Comparison of ENCODE assay signal across 9 cellular contexts in the genomic region with DNA sequence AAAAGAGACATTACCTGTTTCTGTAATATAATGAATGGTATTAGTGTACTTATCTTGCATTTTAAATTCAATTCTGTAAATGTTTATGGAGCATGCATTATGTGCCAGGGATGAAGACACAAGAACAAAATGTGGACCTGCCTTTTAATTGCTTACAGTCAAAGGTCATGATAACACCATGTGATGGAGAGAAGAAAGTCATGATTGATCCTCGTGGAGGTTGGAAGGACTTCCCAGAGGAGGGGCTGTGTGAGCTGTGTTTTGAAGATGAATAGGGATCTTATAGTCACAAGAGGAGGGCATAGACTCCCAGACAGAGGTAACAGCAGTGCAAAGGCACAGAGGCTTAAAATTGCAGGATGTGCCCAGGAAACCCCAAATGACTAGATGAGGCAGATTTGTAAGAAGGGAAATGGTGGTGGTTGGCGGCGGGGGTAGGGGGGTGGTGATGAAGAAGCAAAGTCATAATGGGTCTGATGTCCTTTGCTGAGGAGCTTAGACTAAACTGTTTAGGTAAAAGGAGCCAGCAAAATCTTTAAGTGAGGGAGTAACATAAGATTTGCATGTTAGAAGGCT.
DNase-seq lines count a peak whose midpoint lies in the region; ATAC-seq, FAIRE-seq and TF ChIP-seq lines count a peak whose summit lies in the region.
"Had no signal": no experiment of that assay in that cellular context is flagged by ENCODE, and none has a peak within 500 bp of the region (broad histone marks: within the 10 kb centered on the region; RNA-seq: fewer than 3 reads in every experiment).

No MANE protein-coding gene starts in this region.

- H4K20me1 ChIP-seq in GM23248 (ENCODE audit: insufficient read depth), result no peaks in the 10 kb centered on the region
- no peaks in the 10 kb centered on the region for H4K20me1 ChIP-seq in endothelial cell of umbilical vein (replicated peaks; ENCODE audit: control insufficient read depth, extremely low read depth, insufficient read depth, low read length)

- FAIRE-seq in endothelial cell of umbilical vein (lab: Jason Lieb, UNC), result no peak

- peaks cover 54% of the 10 kb centered on the region for H3F3A ChIP-seq in GM23248 (ENCODE audit: insufficient read depth)

- no peaks in the 10 kb centered on the region for H3K27me3 ChIP-seq in GM23248 (replicated peaks; ENCODE audit: insufficient read depth)
- no peaks in the 10 kb centered on the region for H3K27me3 ChIP-seq in endothelial cell of umbilical vein (ENCODE audit: control insufficient read depth in 2 of 2, insufficient read depth in 2 of 2, low read length in 2 of 2)

- in situ Hi-C loops in GM23248 (cut with MboI), result loop anchor here (25.0 kb wide), 1 partner anchor 289 kb away; the partner anchor contains the start of gene SNAPC1

- H3K9ac ChIP-seq in GM23248, result peak overlapping the region; percentile 70
- H3K9ac ChIP-seq in endothelial cell of umbilical vein (replicated peaks; ENCODE audit: extremely low read depth, insufficient read depth, low read length), result peak overlapping the region; percentile 79

- H3K36me3 ChIP-seq in GM23248 (ENCODE audit: low read depth), result no peaks in the 10 kb centered on the region
- H3K36me3 ChIP-seq in endothelial cell of umbilical vein (ENCODE audit: control insufficient read depth in 2 of 2, extremely low read depth in 1 of 2, insufficient read depth in 2 of 2, low read length in 2 of 2), result no peaks in the 10 kb centered on the region

- dilution Hi-C loops in endothelial cell of umbilical vein (cut with MboI; ENCODE audit: extremely low pct_ligation_motif_present, low sequenced_read_pairs), result loop anchor here (25.0 kb wide), 2 partner anchors 186 to 264 kb away; partner anchors contain the start of gene TMEM30B

- DNase-seq in GM23248 (peak; percentile 24), endothelial cell of umbilical vein (ENCODE audit: low read depth, low spot score) (peak; percentile 37), NCI-H748 (lab: John Stamatoyannopoulos, UW; ENCODE audit: unreplicated experiment) (no peak), DMS79 (lab: John Stamatoyannopoulos, UW) (no peak), NCI-H524 treated with DMSO at 0.1 percent for 48 hours (lab: John Stamatoyannopoulos, UW) (no peak)
- peak; percentile 53 for DNase-seq in activated CD4-positive, alpha-beta T cell treated with anti-CD3 and anti-CD28 coated beads, Interleukin-2, amount 50 U/mL, for 1 hour
- peak; percentile 76 for DNase-seq in stimulated activated CD4-positive, alpha-beta T cell treated with anti-CD3 and anti-CD28 coated beads, Interleukin-4, amount 100 ng/mL, for 24 hours
- DNase-seq: NCI-H2171 had no signal

- H2AFZ ChIP-seq in GM23248, result no peak overlapping the region
- H2AFZ ChIP-seq in endothelial cell of umbilical vein (ENCODE audit: low read depth, low read length), result no peak overlapping the region

- H3K27ac ChIP-seq in GM23248 (peak overlapping the region; percentile 94), endothelial cell of umbilical vein (ENCODE audit: insufficient read depth, low read depth, low read length) (peak overlapping the region; percentile 90)

- no peaks in the 10 kb centered on the region for H3K9me2 ChIP-seq in GM23248 (ENCODE audit: insufficient read depth)

- H3K9me1 ChIP-seq in endothelial cell of umbilical vein (replicated peaks; ENCODE audit: control insufficient read depth, extremely low read depth, insufficient read depth, low read length), result no peaks in the 10 kb centered on the region

- WGBS in GM23248 (ENCODE audit: low coverage in 1 of 2, low lambda C conversion rate in 2 of 2, missing lambda C conversion rate in 2 of 2), 2 experiments, result 87 to 90% methylated on average over 3 of the region's 3 CpGs

- intact Hi-C loops in endothelial cell of umbilical vein (cut with micrococcal nuclease), result loop anchor here (1.0 kb wide), 3 partner anchors 89 to 364 kb away; partner anchors contain the start of gene HIF1A

- ATAC-seq in GM21576 (IDR thresholded peaks at IDR 0.05; ENCODE audit: unreplicated experiment), result no peak

- CTCF ChIA-PET in endothelial cell of umbilical vein (lab: Charles Lee), result interaction anchor here (0.9 to 4.7 kb wide), 3 partner anchors 247 to 654 kb away, joined by 3 to 42 read pairs (median 4); no protein-coding TSS in a partner anchor

- H3K4me3 ChIP-seq in GM23248 (peak overlapping the region; percentile 82), endothelial cell of umbilical vein (replicated peaks in 1 of 3; ENCODE audit: insufficient read depth in 1 of 3, low read depth in 1 of 3, low read length in 3 of 3) (peak overlapping the region in 1 of 3 experiments; percentile 14)

- H3K79me2 ChIP-seq in GM23248 (ENCODE audit: insufficient read depth) (peaks cover 79% of the 10 kb centered on the region), endothelial cell of umbilical vein (ENCODE audit: control insufficient read depth, insufficient read depth, low read length) (peaks cover 16% of the 10 kb centered on the region)

- TF ChIP-seq POLR2A in endothelial cell of umbilical vein (IDR thresholded peaks at IDR 0.05; ENCODE audit: low read depth, low read length), result no peak

- H3K4me2 ChIP-seq in GM23248 (ENCODE audit: unreplicated experiment), result peak overlapping the region; percentile 82
- peak overlapping the region; percentile 85 for H3K4me2 ChIP-seq in endothelial cell of umbilical vein (ENCODE audit: insufficient read depth, low read length)

- H3K9me3 ChIP-seq in GM23248 (ENCODE audit: low read depth) (no peaks in the 10 kb centered on the region), endothelial cell of umbilical vein (replicated peaks; ENCODE audit: control insufficient read depth, insufficient read depth, low read length) (no peaks in the 10 kb centered on the region)

- H3K4me1 ChIP-seq in GM23248 (ENCODE audit: insufficient read depth) (peaks cover 68% of the 10 kb centered on the region), endothelial cell of umbilical vein (ENCODE audit: control insufficient read depth, extremely low read depth, insufficient read depth, low read length) (peaks cover 70% of the 10 kb centered on the region)

- no TSS peak for BruUV-seq in endothelial cell of umbilical vein (replicated peaks; lab: Mats Ljungman, UMichigan)

- POLR2A ChIA-PET in endothelial cell of umbilical vein (lab: Charles Lee), result no interaction called here

- TF ChIP-seq CTCF in endothelial cell of umbilical vein (IDR thresholded peaks at IDR 0.05; ENCODE audit: extremely low read depth in 1 of 2, insufficient read depth in 1 of 2, low read depth in 1 of 2, low read length in 2 of 2), result no peak

TF ChIP-seq in endothelial cell of umbilical vein, 7 proteins besides CTCF, POLR2A, EP300 and RAD21:
- TF ChIP-seq GATA2 (IDR thresholded peaks at IDR 0.05; ENCODE audit: insufficient read depth, insufficient read length, low read depth, low read length) (no peak), MYC (IDR thresholded peaks at IDR 0.05; ENCODE audit: low read depth, low read length) (no peak), FOS (IDR thresholded peaks at IDR 0.05; ENCODE audit: borderline replicate concordance, insufficient read depth, low read length) (no peak), EZH2 (IDR thresholded peaks at IDR 0.05; ENCODE audit: borderline replicate concordance, low read depth, low read length, severe bottlenecking) (no peak), POLR2AphosphoS5 (IDR thresholded peaks at IDR 0.05; ENCODE audit: insufficient read depth, low read depth, low read length) (no peak), JUN (IDR thresholded peaks at IDR 0.05; ENCODE audit: borderline replicate concordance, insufficient read depth, insufficient read length, low read depth) (no peak)
- TF ChIP-seq, protein P1, sequence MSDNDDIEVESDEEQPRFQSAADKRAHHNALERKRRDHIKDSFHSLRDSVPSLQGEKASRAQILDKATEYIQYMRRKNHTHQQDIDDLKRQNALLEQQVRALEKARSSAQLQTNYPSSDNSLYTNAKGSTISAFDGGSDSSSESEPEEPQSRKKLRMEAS (IDR thresholded peaks at IDR 0.05; ENCODE audit: insufficient read depth, insufficient read length), result no peak
TF ChIP-seq in endothelial cell of umbilical vein: peak in this region for 0.

Comparison
In these comparisons a context has a peak if more than half of its experiments do, and no peak if none do; other contexts are left out.
1. DNase-seq: peak in GM23248 (single experiment), activated CD4-positive, alpha-beta T cell treated with anti-CD3 and anti-CD28 coated beads, Interleukin-2, amount 50 U/mL, for 1 hour (single experiment), endothelial cell of umbilical vein (single experiment) and stimulated activated CD4-positive, alpha-beta T cell treated with anti-CD3 and anti-CD28 coated beads, Interleukin-4, amount 100 ng/mL, for 24 hours (single experiment); none in NCI-H748 (single experiment), DMS79 (single experiment) and NCI-H524 treated with DMSO at 0.1 percent for 48 hours (single experiment).